Comparison of ENCODE assay signal across 1 cellular context in the genomic region with DNA sequence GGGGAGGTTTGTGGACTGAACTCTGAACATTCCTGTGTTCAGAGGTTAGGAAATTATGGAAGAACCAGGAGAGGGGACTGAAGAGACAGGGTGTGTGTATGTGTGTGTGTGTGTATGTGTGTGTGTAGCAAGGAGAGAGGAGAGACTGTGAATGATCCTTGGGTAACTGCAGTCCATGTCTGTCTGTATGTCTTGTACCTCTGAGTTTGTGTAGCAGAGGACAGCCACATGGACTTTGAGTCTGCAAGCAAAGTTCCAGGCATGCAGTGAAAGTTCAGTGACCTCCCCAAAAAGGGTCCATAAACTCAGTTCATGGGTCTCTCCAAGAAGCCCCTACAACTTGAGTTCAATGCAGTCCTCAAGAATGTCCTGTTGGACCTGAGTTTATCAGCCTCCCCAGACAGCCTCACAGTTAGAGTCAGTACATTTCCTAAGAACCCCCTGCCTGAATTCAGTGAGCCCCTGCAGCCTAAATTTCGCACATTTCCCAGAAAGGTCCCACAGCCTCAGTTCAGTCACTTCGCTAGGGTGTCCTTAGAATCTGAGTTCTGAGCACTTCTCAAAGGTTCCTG.
A peak's percentile ranks its signal among the peaks of the same experiment; 100 is the strongest.
TF ChIP-seq lines count a peak whose summit lies in the region.

No MANE protein-coding gene starts in this region.

TF ChIP-seq in HepG2, 621 proteins besides CTCF, POLR2A, EP300 and RAD21:
- TF ChIP-seq, protein P1, sequence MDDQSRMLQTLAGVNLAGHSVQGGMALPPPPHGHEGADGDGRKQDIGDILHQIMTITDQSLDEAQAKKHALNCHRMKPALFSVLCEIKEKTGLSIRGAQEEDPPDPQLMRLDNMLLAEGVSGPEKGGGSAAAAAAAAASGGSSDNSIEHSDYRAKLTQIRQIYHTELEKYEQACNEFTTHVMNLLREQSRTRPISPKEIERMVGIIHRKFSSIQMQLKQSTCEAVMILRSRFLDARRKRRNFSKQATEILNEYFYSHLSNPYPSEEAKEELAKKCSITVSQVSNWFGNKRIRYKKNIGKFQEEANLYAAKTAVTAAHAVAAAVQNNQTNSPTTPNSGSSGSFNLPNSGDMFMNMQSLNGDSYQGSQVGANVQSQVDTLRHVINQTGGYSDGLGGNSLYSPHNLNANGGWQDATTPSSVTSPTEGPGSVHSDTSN (CRISPR knock-in tag; IDR thresholded peaks at IDR 0.05; ENCODE audit: borderline replicate concordance), result no peak
- peak; percentile 34 for TF ChIP-seq TEAD3 (CRISPR knock-in tag; optimal IDR thresholded peaks at IDR 0.05; ENCODE audit: borderline replicate concordance)
- TF ChIP-seq ZNF646 (CRISPR knock-in tag; IDR thresholded peaks at IDR 0.05), result 0 out of 2 replicates have a peak, but pooled peaks have one; percentile 35
- TF ChIP-seq, protein P2, sequence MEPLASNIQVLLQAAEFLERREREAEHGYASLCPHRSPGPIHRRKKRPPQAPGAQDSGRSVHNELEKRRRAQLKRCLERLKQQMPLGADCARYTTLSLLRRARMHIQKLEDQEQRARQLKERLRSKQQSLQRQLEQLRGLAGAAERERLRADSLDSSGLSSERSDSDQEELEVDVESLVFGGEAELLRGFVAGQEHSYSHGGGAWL (CRISPR knock-in tag; IDR thresholded peaks at IDR 0.05), result no peak
- 0 out of 2 replicates have a peak, but pooled peaks have one; percentile 8 for TF ChIP-seq HNF4G (IDR thresholded peaks at IDR 0.05; ENCODE audit: borderline replicate concordance, low read depth, low read length)
- no peak for TF ChIP-seq HNF4G (CRISPR knock-in tag; IDR thresholded peaks at IDR 0.05; ENCODE audit: borderline replicate concordance, low read depth)
- TF ChIP-seq HNF4A (CRISPR knock-in tag; IDR thresholded peaks at IDR 0.05), result peak; percentile 60
